Comparison of ENCODE assay signal across 14 cellular contexts in genomic region chr7:121195859-121196588, GRCh38.
DNase-seq lines count a peak whose midpoint lies in the region; ATAC-seq, FAIRE-seq and TF ChIP-seq lines count a peak whose summit lies in the region.
"Had no signal": no experiment of that assay in that cellular context is flagged by ENCODE, and none has a peak within 500 bp of the region (broad histone marks: within the 10 kb centered on the region; RNA-seq: fewer than 3 reads in every experiment).

No MANE protein-coding gene starts in this region.

- peaks cover 15% of the 10 kb centered on the region for H3K4me1 Mint-ChIP-seq in HFFc6 (ENCODE audit: low read depth)
- H3K4me1 Mint-ChIP-seq in astrocyte (ENCODE audit: low read depth, unreplicated experiment): peaks cover 8% of the 10 kb centered on the region

- H3K4me3 Mint-ChIP-seq in HFFc6: no peak overlapping the region
- no peak overlapping the region for H3K4me3 Mint-ChIP-seq in astrocyte (ENCODE audit: unreplicated experiment)

- no peaks in the 10 kb centered on the region for H4K20me1 ChIP-seq in astrocyte (ENCODE audit: insufficient read depth, low read length)

- ATAC-seq in left lobe of liver (peak; percentile 16), HG02870 (IDR thresholded peaks at IDR 0.05; ENCODE audit: unreplicated experiment) (no peak)
- ATAC-seq: body of pancreas, PC-3 had no signal

- WGBS in testis, 2 donors: 90% methylated on average over 3 of the region's 3 CpGs

- H3K4me3 ChIP-seq in astrocyte (ENCODE audit: insufficient read depth, low read depth, low read length) (no peak overlapping the region), tibial artery (no peak overlapping the region), testis (no peak overlapping the region)
- H3K4me3 ChIP-seq: body of pancreas, lung had no signal

- H3K27ac Mint-ChIP-seq in HFFc6: peak overlapping the region; percentile 14; the same call in 1 of the 2 replicates
- peak overlapping the region; percentile 71 for H3K27ac Mint-ChIP-seq in astrocyte (ENCODE audit: unreplicated experiment)

- TF ChIP-seq POLR2A in testis (IDR thresholded peaks at IDR 0.05): no peak

- TF ChIP-seq CTCF in HFFc6 (IDR thresholded peaks at IDR 0.05) (no peak), astrocyte (IDR thresholded peaks at IDR 0.05; ENCODE audit: insufficient read depth, low read depth, low read length) (no peak), tibial artery (IDR thresholded peaks at IDR 0.05) (no peak), testis (IDR thresholded peaks at IDR 0.05) (no peak)

- DNase-seq in HFFc6: peak; percentile 14
- DNase-seq in astrocyte (ENCODE audit: low read depth): peak; percentile 7
- DNase-seq in left lobe of liver (ENCODE audit: low spot score): no peak
- DNase-seq in tibial artery: no peak
- no peak for DNase-seq in testis
- no peak for DNase-seq in NCI-H2227 treated with DMSO at 0.1 percent for 48 hours (lab: John Stamatoyannopoulos, UW)
- DNase-seq: activated effector memory CD4-positive, alpha-beta T cell treated with Interleukin-2 at 50 U/mL for 16 hours; body of pancreas; Karpas-422; NCI-H510A; PC-3 had no signal

- H3K27me3 Mint-ChIP-seq in HFFc6 (ENCODE audit: insufficient read depth) (peaks cover 1% of the 10 kb centered on the region; the same call in 1 of the 2 replicates), astrocyte (ENCODE audit: low read depth, unreplicated experiment) (no peaks in the 10 kb centered on the region)

- no peaks in the 10 kb centered on the region for H3K9me3 ChIP-seq in astrocyte (ENCODE audit: insufficient read depth, low read depth, low read length)
- no peaks in the 10 kb centered on the region for H3K9me3 ChIP-seq in tibial artery
- H3K9me3 ChIP-seq in testis: no peaks in the 10 kb centered on the region
- H3K9me3 ChIP-seq: body of pancreas had no signal

- FAIRE-seq in astrocyte (lab: Jason Lieb, UNC): no peak
- FAIRE-seq: GM12892 had no signal

- intact Hi-C loops in tibial artery (cut with DNase I; ENCODE audit: low total_unique reads) (no loop called here), testis (cut with DNase I; ENCODE audit: low total_unique reads) (no loop called here)

- H3K9me3 Mint-ChIP-seq in HFFc6: no peaks in the 10 kb centered on the region
- no peaks in the 10 kb centered on the region for H3K9me3 Mint-ChIP-seq in astrocyte (ENCODE audit: unreplicated experiment)

- H3K27me3 ChIP-seq in astrocyte (ENCODE audit: insufficient read depth, low read length) (no peaks in the 10 kb centered on the region), tibial artery (no peaks in the 10 kb centered on the region), testis (no peaks in the 10 kb centered on the region)
- H3K27me3 ChIP-seq: body of pancreas had no signal

- peak overlapping the region; percentile 19 for H2AFZ ChIP-seq in astrocyte (ENCODE audit: low read depth, low read length)

- H3K9ac ChIP-seq in astrocyte (ENCODE audit: low read length): no peak overlapping the region

- H3K4me2 ChIP-seq in astrocyte (ENCODE audit: low read length): no peak overlapping the region

- H3K79me2 ChIP-seq in astrocyte (ENCODE audit: insufficient read depth, low read length): no peaks in the 10 kb centered on the region

- H3K27ac ChIP-seq in astrocyte (ENCODE audit: low read depth, low read length) (no peak overlapping the region), tibial artery (peak overlapping the region; percentile 6 to 27), testis (no peak overlapping the region)
- H3K27ac ChIP-seq: body of pancreas had no signal

- H3K36me3 ChIP-seq in astrocyte (ENCODE audit: insufficient read depth, low read length) (no peaks in the 10 kb centered on the region), tibial artery (no peaks in the 10 kb centered on the region), testis (ENCODE audit: low read depth, missing control alignments) (no peaks in the 10 kb centered on the region)

- H3K4me1 ChIP-seq in astrocyte (ENCODE audit: insufficient read depth, low read length) (no peaks in the 10 kb centered on the region), tibial artery (peaks cover 0 to 31% (median 3%) of the 10 kb centered on the region in 4 donors), testis (no peaks in the 10 kb centered on the region)
- H3K4me1 ChIP-seq: body of pancreas had no signal

- H3K36me3 Mint-ChIP-seq in HFFc6 (ENCODE audit: low read depth) (peaks cover 8% of the 10 kb centered on the region; the same call in 1 of the 2 replicates), astrocyte (ENCODE audit: low read depth, unreplicated experiment) (no peaks in the 10 kb centered on the region)

Comparison
In these comparisons a context has a peak if more than half of its experiments do, and no peak if none do; other contexts are left out.
1. DNase-seq: peak in HFFc6 (single experiment) and astrocyte (single experiment); none in left lobe of liver (single experiment), tibial artery (0 of 2), testis (single experiment) and NCI-H2227 treated with DMSO at 0.1 percent for 48 hours (single experiment).
2. H3K27ac ChIP-seq: peak in tibial artery (2 of 2); none in astrocyte (single experiment) and testis (0 of 2).